Comparison of ENCODE assay signal across 8 cellular contexts in the genomic region with DNA sequence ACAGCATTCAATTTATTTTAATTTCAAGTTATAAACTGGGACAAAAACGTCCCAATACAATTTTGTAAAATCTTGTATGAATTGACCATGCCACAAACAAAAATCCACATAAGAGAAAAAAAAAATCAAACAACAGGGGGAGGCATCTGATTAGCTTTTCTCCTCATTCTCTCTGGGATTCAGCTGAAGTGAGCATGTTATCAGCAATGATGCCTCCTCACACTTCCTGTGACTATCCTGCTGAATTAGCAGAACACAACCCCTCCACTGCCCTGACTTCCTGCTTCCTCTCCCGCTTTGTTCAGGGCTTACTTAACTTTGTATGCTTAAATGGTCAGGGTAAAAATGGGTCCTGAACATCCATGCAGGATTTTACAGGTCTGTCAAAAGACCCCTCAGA.
DNase-seq lines count a peak whose midpoint lies in the region; ATAC-seq and TF ChIP-seq lines count a peak whose summit lies in the region.

No MANE protein-coding gene starts in this region.

- no peak for TF ChIP-seq CTCF in fibroblast of villous mesenchyme (IDR thresholded peaks at IDR 0.05; ENCODE audit: insufficient read depth, low read depth, low read length)

- H3K4me3 Mint-ChIP-seq in activated T-cell treated with anti-CD3 and anti-CD28 coated beads, Interleukin-2, amount 50 U/mL, for 72 hours, result peak overlapping the region in 1 of 2 donors; percentile 68

- H3K4me1 ChIP-seq in effector memory CD4-positive, alpha-beta T cell (ENCODE audit: control insufficient read depth, insufficient read depth, low read length, poor library complexity, severe bottlenecking), result peaks cover 31% of the 10 kb centered on the region

- H3K27me3 Mint-ChIP-seq in activated T-cell treated with anti-CD3 and anti-CD28 coated beads, Interleukin-2, amount 50 U/mL, for 72 hours (ENCODE audit: low read depth), result no peaks in the 10 kb centered on the region

- no peaks in the 10 kb centered on the region for H3K9me3 ChIP-seq in effector memory CD4-positive, alpha-beta T cell (ENCODE audit: control insufficient read depth, low read length)

- H3K27ac Mint-ChIP-seq in activated T-cell treated with anti-CD3 and anti-CD28 coated beads, Interleukin-2, amount 50 U/mL, for 72 hours, result peak overlapping the region; percentile 76

- H3K27ac ChIP-seq in effector memory CD4-positive, alpha-beta T cell (ENCODE audit: insufficient read depth, low read length, poor library complexity, severe bottlenecking), result no peak overlapping the region

- H3K36me3 ChIP-seq in effector memory CD4-positive, alpha-beta T cell (ENCODE audit: control insufficient read depth, insufficient read depth, low read length), result no peaks in the 10 kb centered on the region

- H3K9me3 Mint-ChIP-seq in activated T-cell treated with anti-CD3 and anti-CD28 coated beads, Interleukin-2, amount 50 U/mL, for 72 hours, result no peaks in the 10 kb centered on the region

- peaks cover 0 to 3% of the 10 kb centered on the region in 2 donors for H3K36me3 Mint-ChIP-seq in activated T-cell treated with anti-CD3 and anti-CD28 coated beads, Interleukin-2, amount 50 U/mL, for 72 hours (ENCODE audit: insufficient read depth in 2 of 2)

- no peak overlapping the region for H3K4me3 ChIP-seq in fibroblast of villous mesenchyme (ENCODE audit: low read depth, low read length)
- no peak overlapping the region for H3K4me3 ChIP-seq in effector memory CD4-positive, alpha-beta T cell (ENCODE audit: insufficient read depth, low read depth, low read length, poor library complexity, severe bottlenecking)

- peaks cover 98% of the 10 kb centered on the region for H3K4me1 Mint-ChIP-seq in activated T-cell treated with anti-CD3 and anti-CD28 coated beads, Interleukin-2, amount 50 U/mL, for 72 hours (ENCODE audit: low read depth)

- ATAC-seq in activated T-cell treated with anti-CD3 and anti-CD28 coated beads, Interleukin-2, amount 50 U/mL, for 72 hours (replicated peaks in 1 of 2), result peak in 1 of 2 donors; percentile 29
- ATAC-seq in SK-N-SH treated with all-trans-retinoic acid at 6 μM for 48 hours (peak; percentile 14; the same call in 1 of the 3 replicates), sciatic nerve (peak; percentile 74), HG02571 (IDR thresholded peaks at IDR 0.05; ENCODE audit: unreplicated experiment) (no peak)

- intact Hi-C loops in sciatic nerve (cut with DNase I), result no loop called here

- H3K27me3 ChIP-seq in effector memory CD4-positive, alpha-beta T cell (replicated peaks; ENCODE audit: control insufficient read depth, insufficient read depth, low read length, poor library complexity, severe bottlenecking), result no peaks in the 10 kb centered on the region

- DNase-seq in activated T-cell treated with anti-CD3 and anti-CD28 coated beads, Interleukin-2, amount 50 U/mL, for 72 hours, result no peak
- DNase-seq in activated T-cell treated with anti-CD3 and anti-CD28 coated beads for 4 hours, result no peak
- peak; percentile 68 for DNase-seq in fibroblast of villous mesenchyme (ENCODE audit: low read depth)
- peak; percentile 51 for DNase-seq in sciatic nerve (ENCODE audit: low spot score)
- DNase-seq in effector memory CD4-positive, alpha-beta T cell, result no peak
- DNase-seq in cerebellum (ENCODE audit: low spot score), result no peak

TF ChIP-seq in SK-N-SH treated with all-trans-retinoic acid at 6 μM for 48 hours, 23 proteins besides CTCF, POLR2A, EP300 and RAD21:
- TF ChIP-seq ZNF8 (CRISPR knock-in tag; IDR thresholded peaks at IDR 0.05), result no peak
- TF ChIP-seq CSDC2 (CRISPR knock-in tag; IDR thresholded peaks at IDR 0.05), result no peak

Comparison
In these comparisons a context has a peak if more than half of its experiments do, and no peak if none do; other contexts are left out.
1. DNase-seq: peak in fibroblast of villous mesenchyme (single experiment) and sciatic nerve (single experiment); none in activated T-cell treated with anti-CD3 and anti-CD28 coated beads, Interleukin-2, amount 50 U/mL, for 72 hours (0 of 2), activated T-cell treated with anti-CD3 and anti-CD28 coated beads for 4 hours (single experiment), effector memory CD4-positive, alpha-beta T cell (0 of 3) and cerebellum (single experiment).